1 cellular context compared by ENCODE assay signal in the genomic region with DNA sequence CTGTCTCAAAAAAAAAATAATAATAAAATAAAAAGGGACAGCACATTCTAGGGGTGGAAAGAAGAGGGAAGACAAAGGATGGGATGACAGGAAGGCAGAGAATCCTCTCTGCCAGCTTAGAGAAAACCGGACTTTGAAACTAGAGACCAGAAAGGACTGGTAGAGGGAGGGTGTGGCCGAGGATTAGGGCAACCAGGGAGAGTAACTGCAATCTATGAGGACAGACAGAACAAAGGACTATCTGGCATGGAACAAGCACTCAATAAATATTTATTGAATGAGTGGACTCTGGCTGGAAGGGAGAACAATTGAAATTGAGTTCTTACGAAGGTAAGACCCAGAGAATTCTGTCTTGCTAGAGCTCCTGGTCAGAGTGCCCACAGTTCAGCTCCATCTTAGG.
TF ChIP-seq lines count a peak whose summit lies in the region.

No MANE protein-coding gene starts in this region.

TF ChIP-seq in H1, 55 proteins besides CTCF, POLR2A, EP300 and RAD21:
- TF ChIP-seq CHD2 (IDR thresholded peaks at IDR 0.05; ENCODE audit: low read length) (no peak), HDAC6 (IDR thresholded peaks at IDR 0.05; ENCODE audit: low read depth, low read length) (no peak), TEAD4 (IDR thresholded peaks at IDR 0.05; ENCODE audit: low read depth, low read length) (no peak), POU5F1 (IDR thresholded peaks at IDR 0.05; ENCODE audit: low read depth, low read length) (no peak), JUND (IDR thresholded peaks at IDR 0.05; ENCODE audit: low read length) (no peak), GTF2F1 (IDR thresholded peaks at IDR 0.05; ENCODE audit: borderline replicate concordance, low read depth, low read length) (no peak)
- TF ChIP-seq, protein P1, sequence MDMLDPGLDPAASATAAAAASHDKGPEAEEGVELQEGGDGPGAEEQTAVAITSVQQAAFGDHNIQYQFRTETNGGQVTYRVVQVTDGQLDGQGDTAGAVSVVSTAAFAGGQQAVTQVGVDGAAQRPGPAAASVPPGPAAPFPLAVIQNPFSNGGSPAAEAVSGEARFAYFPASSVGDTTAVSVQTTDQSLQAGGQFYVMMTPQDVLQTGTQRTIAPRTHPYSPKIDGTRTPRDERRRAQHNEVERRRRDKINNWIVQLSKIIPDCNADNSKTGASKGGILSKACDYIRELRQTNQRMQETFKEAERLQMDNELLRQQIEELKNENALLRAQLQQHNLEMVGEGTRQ (IDR thresholded peaks at IDR 0.05; ENCODE audit: low read length) = no peak
